In the genomic region with DNA sequence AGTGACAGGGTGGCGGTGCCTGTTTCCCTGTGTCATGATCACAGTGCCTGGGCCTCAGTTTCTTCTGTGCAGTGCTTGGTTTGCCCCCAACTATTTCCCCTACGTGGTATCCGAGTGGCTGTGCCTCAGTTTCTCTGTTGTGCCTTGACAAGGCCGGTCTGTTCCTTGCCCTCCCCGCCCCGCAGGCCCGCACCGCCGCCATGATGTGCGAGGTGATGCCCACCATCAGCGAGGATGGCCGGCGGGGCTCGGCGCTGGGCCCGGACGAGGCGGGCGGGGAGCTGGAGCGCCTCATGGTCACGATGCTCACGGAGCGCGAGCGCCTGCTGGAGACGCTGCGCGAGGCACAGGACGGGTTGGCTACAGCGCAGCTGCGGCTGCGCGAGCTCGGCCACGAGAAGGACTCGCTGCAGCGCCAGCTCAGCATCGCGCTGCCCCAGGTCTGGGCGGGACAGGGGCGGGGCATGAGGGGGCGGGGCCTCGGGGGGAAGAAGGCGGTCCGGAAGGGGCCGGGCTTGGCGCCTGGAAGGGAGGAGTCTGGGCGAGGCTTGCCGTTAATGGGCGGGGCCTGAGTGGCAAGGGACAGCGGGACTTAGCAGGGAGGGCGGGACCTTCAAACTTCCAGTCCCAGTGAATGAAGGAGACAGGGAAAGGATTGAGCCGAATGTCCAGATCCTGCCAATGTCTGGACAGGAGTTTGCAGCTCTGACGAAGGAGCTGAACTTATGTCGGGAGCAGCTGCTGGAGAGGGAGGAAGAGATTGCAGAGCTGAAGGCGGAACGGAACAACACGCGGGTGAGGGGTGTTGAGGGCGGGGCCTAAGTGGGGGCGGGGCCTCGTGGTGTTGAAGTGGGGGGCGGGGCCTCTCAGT, we compare ENCODE assay signal across 1 cellular context.
TF ChIP-seq lines count a peak whose summit lies in the region.

No MANE protein-coding gene starts in this region.

TF ChIP-seq in HepG2, 621 proteins besides CTCF, POLR2A, EP300 and RAD21 (continued from another document and continues in another):
- TF ChIP-seq ZHX2 (IDR thresholded peaks at IDR 0.05; ENCODE audit: low read depth) (peak; percentile 71), ZHX2 (CRISPR knock-in tag; IDR thresholded peaks at IDR 0.05; ENCODE audit: borderline replicate concordance) (peak; percentile 97), ZNF788 (CRISPR knock-in tag; IDR thresholded peaks at IDR 0.05; ENCODE audit: borderline replicate concordance) (peak; percentile 92; the same call in 1 of the 2 replicates), SMYD3 (CRISPR knock-in tag; IDR thresholded peaks at IDR 0.05) (peak; percentile 98), RARG (CRISPR knock-in tag; IDR thresholded peaks at IDR 0.05; ENCODE audit: low read depth) (peak; percentile 94; the same call in 1 of the 2 replicates), HOXA5 (CRISPR knock-in tag; IDR thresholded peaks at IDR 0.05) (peak; percentile 97), ZBTB44 (CRISPR knock-in tag; IDR thresholded peaks at IDR 0.05) (peak; percentile 97), MIER2 (CRISPR knock-in tag; IDR thresholded peaks at IDR 0.05) (peak; percentile 87), MXD3 (CRISPR knock-in tag; IDR thresholded peaks at IDR 0.05) (peak; percentile 100), ATF5 (CRISPR knock-in tag; IDR thresholded peaks at IDR 0.05; ENCODE audit: low read depth) (peak; percentile 99), PRMT3 (CRISPR knock-in tag; IDR thresholded peaks at IDR 0.05; ENCODE audit: borderline replicate concordance, low read depth) (peak; percentile 93; the same call in 1 of the 2 replicates), NFATC3 (CRISPR knock-in tag; IDR thresholded peaks at IDR 0.05) (peak; percentile 98), HINFP (CRISPR knock-in tag; IDR thresholded peaks at IDR 0.05; ENCODE audit: low read depth) (peak; percentile 96), ZBTB8A (CRISPR knock-in tag; IDR thresholded peaks at IDR 0.05; ENCODE audit: borderline replicate concordance, low read depth) (0 out of 2 replicates have a peak, but pooled peaks have one; percentile 39), SKI (IDR thresholded peaks at IDR 0.05; ENCODE audit: partially characterized antibody) (no peak), ZNF10 (CRISPR knock-in tag; IDR thresholded peaks at IDR 0.05; ENCODE audit: borderline replicate concordance, low read depth) (no peak), KLF13 (CRISPR knock-in tag; IDR thresholded peaks at IDR 0.05) (peak; percentile 98), CCDC6 (CRISPR knock-in tag; IDR thresholded peaks at IDR 0.05) (peak; percentile 99), JUNB (CRISPR knock-in tag; IDR thresholded peaks at IDR 0.05; ENCODE audit: borderline replicate concordance) (peak; percentile 90), SNRNP70 (IDR thresholded peaks at IDR 0.05; ENCODE audit: low read depth, low read length) (no peak), SMARCC2 (IDR thresholded peaks at IDR 0.05) (no peak), RBM22 (optimal IDR thresholded peaks at IDR 0.05; ENCODE audit: low read length) (no peak), ZNF670 (CRISPR knock-in tag; IDR thresholded peaks at IDR 0.05; ENCODE audit: borderline replicate concordance) (peak; percentile 96; the same call in 1 of the 2 replicates), RBFOX2 (IDR thresholded peaks at IDR 0.05; ENCODE audit: low read depth, low read length) (peak; percentile 86), ZNF776 (CRISPR knock-in tag; IDR thresholded peaks at IDR 0.05) (peak; percentile 100), ZNF777 (CRISPR knock-in tag; IDR thresholded peaks at IDR 0.05) (peak; percentile 90), ZNF549 (CRISPR knock-in tag; IDR thresholded peaks at IDR 0.05) (no peak), HOMEZ (CRISPR knock-in tag; IDR thresholded peaks at IDR 0.05; ENCODE audit: low read depth) (peak; percentile 57; the same call in 1 of the 2 replicates), ZNF501 (CRISPR knock-in tag; IDR thresholded peaks at IDR 0.05) (peak; percentile 87), E2F1 (CRISPR knock-in tag; IDR thresholded peaks at IDR 0.05) (peak; percentile 87), IRX3 (CRISPR knock-in tag; IDR thresholded peaks at IDR 0.05; ENCODE audit: borderline replicate concordance, low read depth) (peak; percentile 100), PHF21A (CRISPR knock-in tag; IDR thresholded peaks at IDR 0.05) (no peak), SMAD1 (CRISPR knock-in tag; IDR thresholded peaks at IDR 0.05; ENCODE audit: borderline replicate concordance, low read depth) (peak; percentile 62; the same call in 1 of the 2 replicates), ARID2 (CRISPR knock-in tag; IDR thresholded peaks at IDR 0.05; ENCODE audit: borderline replicate concordance) (peak; percentile 100), ISX (CRISPR knock-in tag; conservative IDR thresholded peaks at IDR 0.05) (peak; percentile 98), REL (CRISPR knock-in tag; conservative IDR thresholded peaks at IDR 0.05) (peak; percentile 99), ZFP36L2 (CRISPR knock-in tag; IDR thresholded peaks at IDR 0.05) (peak; percentile 94), ASH2L (IDR thresholded peaks at IDR 0.05; ENCODE audit: insufficient read length, low read depth, low read length) (peak; percentile 50), HDAC6 (IDR thresholded peaks at IDR 0.05; ENCODE audit: low read depth, low read length) (no peak), ZNF841 (CRISPR knock-in tag; IDR thresholded peaks at IDR 0.05; ENCODE audit: borderline replicate concordance) (peak; percentile 97)
- TF ChIP-seq, protein P1, sequence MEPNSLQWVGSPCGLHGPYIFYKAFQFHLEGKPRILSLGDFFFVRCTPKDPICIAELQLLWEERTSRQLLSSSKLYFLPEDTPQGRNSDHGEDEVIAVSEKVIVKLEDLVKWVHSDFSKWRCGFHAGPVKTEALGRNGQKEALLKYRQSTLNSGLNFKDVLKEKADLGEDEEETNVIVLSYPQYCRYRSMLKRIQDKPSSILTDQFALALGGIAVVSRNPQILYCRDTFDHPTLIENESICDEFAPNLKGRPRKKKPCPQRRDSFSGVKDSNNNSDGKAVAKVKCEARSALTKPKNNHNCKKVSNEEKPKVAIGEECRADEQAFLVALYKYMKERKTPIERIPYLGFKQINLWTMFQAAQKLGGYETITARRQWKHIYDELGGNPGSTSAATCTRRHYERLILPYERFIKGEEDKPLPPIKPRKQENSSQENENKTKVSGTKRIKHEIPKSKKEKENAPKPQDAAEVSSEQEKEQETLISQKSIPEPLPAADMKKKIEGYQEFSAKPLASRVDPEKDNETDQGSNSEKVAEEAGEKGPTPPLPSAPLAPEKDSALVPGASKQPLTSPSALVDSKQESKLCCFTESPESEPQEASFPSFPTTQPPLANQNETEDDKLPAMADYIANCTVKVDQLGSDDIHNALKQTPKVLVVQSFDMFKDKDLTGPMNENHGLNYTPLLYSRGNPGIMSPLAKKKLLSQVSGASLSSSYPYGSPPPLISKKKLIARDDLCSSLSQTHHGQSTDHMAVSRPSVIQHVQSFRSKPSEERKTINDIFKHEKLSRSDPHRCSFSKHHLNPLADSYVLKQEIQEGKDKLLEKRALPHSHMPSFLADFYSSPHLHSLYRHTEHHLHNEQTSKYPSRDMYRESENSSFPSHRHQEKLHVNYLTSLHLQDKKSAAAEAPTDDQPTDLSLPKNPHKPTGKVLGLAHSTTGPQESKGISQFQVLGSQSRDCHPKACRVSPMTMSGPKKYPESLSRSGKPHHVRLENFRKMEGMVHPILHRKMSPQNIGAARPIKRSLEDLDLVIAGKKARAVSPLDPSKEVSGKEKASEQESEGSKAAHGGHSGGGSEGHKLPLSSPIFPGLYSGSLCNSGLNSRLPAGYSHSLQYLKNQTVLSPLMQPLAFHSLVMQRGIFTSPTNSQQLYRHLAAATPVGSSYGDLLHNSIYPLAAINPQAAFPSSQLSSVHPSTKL (CRISPR knock-in tag; IDR thresholded peaks at IDR 0.05) = peak; percentile 84
